Comparison of ENCODE assay signal across 8 cellular contexts in genomic region chr2:218405365-218406208, GRCh38. TPM values are rescaled to one million over a fixed set of nuclear protein-coding genes. Genes with fewer than 3 reads are reported as not detected.
DNase-seq lines count a peak whose midpoint lies in the region; ATAC-seq, FAIRE-seq and TF ChIP-seq lines count a peak whose summit lies in the region.

No MANE protein-coding gene starts in this region.

- H3K79me2 ChIP-seq in Karpas-422 (ENCODE audit: low read length) (peaks cover 18% of the 10 kb centered on the region), mesendoderm (ENCODE audit: control insufficient read depth, insufficient read depth, low read length) (peaks cover 4% of the 10 kb centered on the region)

- no peak for TF ChIP-seq POLR2A in A549 (IDR thresholded peaks at IDR 0.05; ENCODE audit: low read length)

- H3K79me1 ChIP-seq in mesendoderm (ENCODE audit: low read length) = peaks cover 5% of the 10 kb centered on the region

- no peak overlapping the region for H2BK15ac ChIP-seq in mesendoderm (replicated peaks; ENCODE audit: low read depth)

- H3K18ac ChIP-seq in mesendoderm (ENCODE audit: low read length) = peak overlapping the region; percentile 2

- no peak overlapping the region for H4K8ac ChIP-seq in mesendoderm (ENCODE audit: low read depth, low read length)

- intact Hi-C loops in MCF 10A (cut with micrococcal nuclease) (loop anchor here (2.0 to 5.0 kb wide), 3 partner anchors 42 to 281 kb away; no protein-coding TSS in a partner anchor), upper lobe of right lung (cut with DNase I) (no loop called here)

- WGBS in A549 (ENCODE audit: missing lambda C conversion rate) = 35% methylated on average over 16 of the region's 21 CpGs
- WGBS in mesendoderm (ENCODE audit: extremely low coverage, insufficient coverage, low lambda C conversion rate) = no CpG with 5 or more reads among the region's 21 CpGs

- H3K9ac ChIP-seq in Karpas-422 (ENCODE audit: low read length) (peak overlapping the region; percentile 63), mesendoderm (ENCODE audit: low read length) (peak overlapping the region; percentile 79)

- no peak overlapping the region for H4K5ac ChIP-seq in mesendoderm (ENCODE audit: low read length)

- H3K36me3 Mint-ChIP-seq in MCF 10A (ENCODE audit: insufficient read depth, unreplicated experiment) = peaks cover 52% of the 10 kb centered on the region

- 0 out of 2 replicates have a peak overlapping the region, but pooled peaks have one; percentile 51 for H2AFZ ChIP-seq in Karpas-422 (ENCODE audit: low read length)

- no peak for TF ChIP-seq CTCF in A549 (IDR thresholded peaks at IDR 0.05)
- no peak for TF ChIP-seq CTCF in MCF 10A (IDR thresholded peaks at IDR 0.05; ENCODE audit: unreplicated experiment)
- no peak for TF ChIP-seq CTCF in upper lobe of right lung (IDR thresholded peaks at IDR 0.05)

- POLR2A ChIA-PET in A549 (lab: Yijun Ruan, JAX) = interaction anchor here (0.6 to 1.5 kb wide), 2 partner anchors 9 to 30 kb away, joined by 3 to 7 read pairs; no protein-coding TSS in a partner anchor
- POLR2A ChIA-PET in MCF 10A (lab: Yijun Ruan, JAX) = interaction anchor here (0.6 to 3.6 kb wide), 12 partner anchors 9 to 135 kb away, joined by 3 to 28 read pairs (median 3); partner anchors contain the start of genes AAMP, PNKD and TMBIM1

- no peak for DNase-seq in A549 (ENCODE audit: low read depth in 1 of 2, low spot score in 1 of 2)
- DNase-seq in Karpas-422 = peak; percentile 55
- no peak for DNase-seq in MCF 10A (ENCODE audit: unreplicated experiment)
- DNase-seq in mesendoderm = peak; percentile 48
- peak; percentile 73 for DNase-seq in upper lobe of right lung
- no peak for DNase-seq in iPS-NIHi7 (ENCODE audit: extremely low spot score)

- H3K9me3 ChIP-seq in A549 = no peaks in the 10 kb centered on the region
- H3K9me3 ChIP-seq in Karpas-422 (ENCODE audit: low read length) = no peaks in the 10 kb centered on the region
- H3K9me3 ChIP-seq in upper lobe of right lung = no peaks in the 10 kb centered on the region

- no peak for TF ChIP-seq RAD21 in A549 (conservative IDR thresholded peaks at IDR 0.05 in 1 of 2, IDR thresholded peaks at IDR 0.05 in 1 of 2)

- no peaks in the 10 kb centered on the region for H3K9me3 Mint-ChIP-seq in MCF 10A (ENCODE audit: unreplicated experiment)

- peaks cover 12% of the 10 kb centered on the region; the same call in 1 of the 2 replicates for H3K36me3 ChIP-seq in Karpas-422 (ENCODE audit: insufficient read depth, low read length)
- H3K36me3 ChIP-seq in mesendoderm (ENCODE audit: control insufficient read depth, insufficient read depth, low read length) = peaks cover 2% of the 10 kb centered on the region
- peaks cover 41% of the 10 kb centered on the region for H3K36me3 ChIP-seq in upper lobe of right lung

- H3K4me1 ChIP-seq in A549 (peaks cover 32% of the 10 kb centered on the region), Karpas-422 (ENCODE audit: low read length) (peaks cover 42% of the 10 kb centered on the region), mesendoderm (ENCODE audit: control insufficient read depth, low read depth, low read length) (peaks cover 13% of the 10 kb centered on the region), upper lobe of right lung (peaks cover 44% of the 10 kb centered on the region)

- ATAC-seq in A549 (peak; percentile 9 to 37), GM19438 (IDR thresholded peaks at IDR 0.05; ENCODE audit: low read depth, unreplicated experiment) (peak; percentile 15), upper lobe of right lung (peak; percentile 14), HG02973 (IDR thresholded peaks at IDR 0.05; ENCODE audit: unreplicated experiment) (no peak)

- H3K27ac ChIP-seq in A549 = peak overlapping the region; percentile 74 to 90
- H3K27ac ChIP-seq in Karpas-422 (ENCODE audit: low read length) = peak overlapping the region; percentile 30
- H3K27ac ChIP-seq in mesendoderm (ENCODE audit: low read depth, low read length) = peak overlapping the region; percentile 74
- H3K27ac ChIP-seq in upper lobe of right lung = peak overlapping the region; percentile 84

- peak overlapping the region; percentile 91 for H3K56ac ChIP-seq in mesendoderm (ENCODE audit: low read length)

- peak overlapping the region; percentile 67 for H3K4me3 Mint-ChIP-seq in MCF 10A (ENCODE audit: unreplicated experiment)

- no peaks in the 10 kb centered on the region for H3K9me2 ChIP-seq in Karpas-422 (replicated peaks; ENCODE audit: insufficient read depth, low read length)

- H4K20me1 ChIP-seq in Karpas-422 (ENCODE audit: insufficient read depth, low read depth, low read length) = no peaks in the 10 kb centered on the region

- H3K4me3 ChIP-seq in A549 = peak overlapping the region; percentile 28
- H3K4me3 ChIP-seq in Karpas-422 (ENCODE audit: low read length) = peak overlapping the region; percentile 67
- H3K4me3 ChIP-seq in mesendoderm (ENCODE audit: low read length) = peak overlapping the region; percentile 19
- H3K4me3 ChIP-seq in upper lobe of right lung = peak overlapping the region; percentile 44

- H3K4me2 ChIP-seq in A549 (peak overlapping the region; percentile 77), Karpas-422 (ENCODE audit: low read depth, low read length, poor library complexity, severe bottlenecking) (peak overlapping the region; percentile 79), mesendoderm (ENCODE audit: low read length) (peak overlapping the region; percentile 88)

- H3K27ac Mint-ChIP-seq in MCF 10A (ENCODE audit: low read depth, unreplicated experiment) = peak overlapping the region; percentile 82

- no peaks in the 10 kb centered on the region for H3K27me3 Mint-ChIP-seq in MCF 10A (ENCODE audit: insufficient read depth, unreplicated experiment)

- H3K4me1 Mint-ChIP-seq in MCF 10A (ENCODE audit: insufficient read depth, unreplicated experiment) = peaks cover 17% of the 10 kb centered on the region

- H2AK5ac ChIP-seq in mesendoderm (ENCODE audit: low read length) = no peak overlapping the region

- H3K4ac ChIP-seq in mesendoderm (ENCODE audit: low read depth, low read length) = no peak overlapping the region

- BruUV-seq in MCF 10A (replicated peaks; lab: Mats Ljungman, UMichigan) = TSS peak; percentile 27

- no peaks in the 10 kb centered on the region for H3K27me3 ChIP-seq in Karpas-422 (ENCODE audit: low read length)
- no peaks in the 10 kb centered on the region for H3K27me3 ChIP-seq in mesendoderm (ENCODE audit: insufficient read depth, low read length, poor library complexity)
- H3K27me3 ChIP-seq in upper lobe of right lung = no peaks in the 10 kb centered on the region

- no peak for FAIRE-seq in A549 (lab: Jason Lieb, UNC)

- no peak overlapping the region for H2BK120ac ChIP-seq in mesendoderm (ENCODE audit: low read depth, low read length)

- CTCF ChIA-PET in A549 (lab: Yijun Ruan, JAX) (interaction anchor here (0.6 to 3.2 kb wide), 6 partner anchors 10 to 442 kb away, joined by 3 to 24 read pairs (median 4); partner anchors contain the start of gene CATIP), MCF 10A (lab: Yijun Ruan, JAX) (interaction anchor here (0.6 to 2.0 kb wide), 9 partner anchors 9 to 640 kb away, joined by 3 to 7 read pairs (median 4); no protein-coding TSS in a partner anchor)

- H3K23ac ChIP-seq in mesendoderm (ENCODE audit: low read length) = peak overlapping the region; percentile 83

- TF ChIP-seq EP300 in A549 (IDR thresholded peaks at IDR 0.05) = no peak

- H2BK5ac ChIP-seq in mesendoderm (ENCODE audit: low read length) = peak overlapping the region; percentile 70

RNA-seq across cellular contexts. Expression of gene CTDSP1, which starts 5.9 kb away (rescaled TPM):
- 50.3 and 64.3 TPM in 2 replicates for polyA plus RNA-seq in A549 (2011; rRNA removed)
- 80.1 and 110 TPM in 2 replicates for polyA plus RNA-seq in A549 (2012; cell fraction: cytosol; rRNA removed)
- 128 and 139 TPM in 2 replicates for polyA plus RNA-seq in A549 (2012; cell fraction: nucleus; rRNA removed)
- 34.6 to 42.8 TPM (median 39.5 TPM) in 3 replicates for polyA plus RNA-seq in A549 (2017; fragmentation: RNase III; extraction: RNeasy Plus Mini Kit Qiagen cat#74134 plus additional on column Dnase treatment)
- polyA minus RNA-seq in A549 (2011; rRNA and poly(A)+ RNA removed) = 110 and 115 TPM in 2 replicates
- total RNA-seq in Karpas-422 (2014; rRNA removed; shearing (Covaris generic); ENCODE audit: low replicate concordance) = 46.3 and 72.6 TPM in 2 replicates
- 71.2 and 72.3 TPM in 2 replicates for total RNA-seq in MCF 10A (2022)
- 13.1 TPM for polyA plus RNA-seq in mesendoderm (2013, experiment 1 of 2)
- polyA plus RNA-seq in mesendoderm (2013, experiment 2 of 2) = 12.7 TPM
- total RNA-seq in upper lobe of right lung = 169 TPM

RNA-seq across cellular contexts. Expression of gene VIL1, which starts 13.3 kb away (rescaled TPM):
- polyA plus RNA-seq in A549 (2011; rRNA removed) (2.3 and 3.7 TPM in 2 replicates), A549 (2017; fragmentation: RNase III; extraction: RNeasy Plus Mini Kit Qiagen cat#74134 plus additional on column Dnase treatment) (1.2 to 1.9 TPM (median 1.9 TPM) in 3 replicates)
- 0.67 and 0.89 TPM in 2 replicates for polyA plus RNA-seq in A549 (2012; cell fraction: cytosol; rRNA removed)
- 1.2 and 1.9 TPM in 2 replicates for polyA plus RNA-seq in A549 (2012; cell fraction: nucleus; rRNA removed)
- 4.9 and 6.1 TPM in 2 replicates for polyA minus RNA-seq in A549 (2011; rRNA and poly(A)+ RNA removed)
- not detected in 2 replicates for total RNA-seq in Karpas-422 (2014; rRNA removed; shearing (Covaris generic); ENCODE audit: low replicate concordance)
- total RNA-seq in MCF 10A (2022) (not detected in 2 replicates), upper lobe of right lung (not detected)
- 6.1 TPM for polyA plus RNA-seq in mesendoderm (2013, experiment 1 of 2)
- 6.5 TPM for polyA plus RNA-seq in mesendoderm (2013, experiment 2 of 2)

RNA-seq across cellular contexts. Expression of gene SLC11A1, which starts 23.5 kb away (rescaled TPM):
- polyA plus RNA-seq in A549 (2011; rRNA removed) (0.36 and 0.52 TPM in 2 replicates), A549 (2017; fragmentation: RNase III; extraction: RNeasy Plus Mini Kit Qiagen cat#74134 plus additional on column Dnase treatment) (0.11 to 0.18 TPM (median 0.14 TPM) in 3 replicates)
- polyA plus RNA-seq in A549 (2012; cell fraction: cytosol; rRNA removed) = 0.21 and 0.22 TPM in 2 replicates
- 0.55 and 2.4 TPM in 2 replicates for polyA plus RNA-seq in A549 (2012; cell fraction: nucleus; rRNA removed)
- 1.2 and 1.5 TPM in 2 replicates for polyA minus RNA-seq in A549 (2011; rRNA and poly(A)+ RNA removed)
- 1.9 TPM in 1 of 2 replicates, not detected in the other for total RNA-seq in Karpas-422 (2014; rRNA removed; shearing (Covaris generic); ENCODE audit: low replicate concordance)
- total RNA-seq in MCF 10A (2022) (0.09 and 0.32 TPM in 2 replicates), upper lobe of right lung (302 TPM)
- polyA plus RNA-seq in mesendoderm (2013, experiment 1 of 2) = 0.04 TPM
- polyA plus RNA-seq in mesendoderm (2013, experiment 2 of 2) = 0.04 TPM

RNA-seq across cellular contexts. Expression of gene CATIP, which starts 48.9 kb away (rescaled TPM):
- polyA plus RNA-seq in A549 (2011; rRNA removed) (0.17 and 0.41 TPM in 2 replicates), A549 (2017; fragmentation: RNase III; extraction: RNeasy Plus Mini Kit Qiagen cat#74134 plus additional on column Dnase treatment) (0.09 to 0.15 TPM in 2 of 3 replicates, not detected in the other)
- 0.14 and 0.20 TPM in 2 replicates for polyA plus RNA-seq in A549 (2012; cell fraction: cytosol; rRNA removed)
- 0.33 and 0.34 TPM in 2 replicates for polyA plus RNA-seq in A549 (2012; cell fraction: nucleus; rRNA removed)
- polyA minus RNA-seq in A549 (2011; rRNA and poly(A)+ RNA removed) = 1.9 and 2.0 TPM in 2 replicates
- not detected in 2 replicates for total RNA-seq in Karpas-422 (2014; rRNA removed; shearing (Covaris generic); ENCODE audit: low replicate concordance)
- total RNA-seq in MCF 10A (2022) (not detected in 2 replicates), upper lobe of right lung (0.64 TPM)
- polyA plus RNA-seq in mesendoderm (2013, experiment 1 of 2) = not detected
- not detected for polyA plus RNA-seq in mesendoderm (2013, experiment 2 of 2)

Comparison
In these comparisons a context has a peak if more than half of its experiments do, and no peak if none do; other contexts are left out.
1. DNase-seq: peak in Karpas-422 (single experiment), mesendoderm (single experiment) and upper lobe of right lung (single experiment); none in A549 (0 of 2), MCF 10A (single experiment) and iPS-NIHi7 (single experiment).
2. H3K27ac ChIP-seq: peak in every context shown above with its lines; median percentile 84 in upper lobe of right lung; 82 in A549; 74 in mesendoderm; 30 in Karpas-422.
3. RNA of gene SLC11A1, which starts 23.5 kb away (total RNA-seq): 302 TPM in upper lobe of right lung (single experiment); 0.09 to 0.32 TPM in MCF 10A and 1.9 TPM in Karpas-422; every median in the first group is over 100 times any median in the second.
4. Peak in every context shown above with its lines, with median percentiles within 50 percentile points of each other: H3K4me2 ChIP-seq and H3K4me3 ChIP-seq.